Comparison of ENCODE assay signal across 1 cellular context in the genomic region with DNA sequence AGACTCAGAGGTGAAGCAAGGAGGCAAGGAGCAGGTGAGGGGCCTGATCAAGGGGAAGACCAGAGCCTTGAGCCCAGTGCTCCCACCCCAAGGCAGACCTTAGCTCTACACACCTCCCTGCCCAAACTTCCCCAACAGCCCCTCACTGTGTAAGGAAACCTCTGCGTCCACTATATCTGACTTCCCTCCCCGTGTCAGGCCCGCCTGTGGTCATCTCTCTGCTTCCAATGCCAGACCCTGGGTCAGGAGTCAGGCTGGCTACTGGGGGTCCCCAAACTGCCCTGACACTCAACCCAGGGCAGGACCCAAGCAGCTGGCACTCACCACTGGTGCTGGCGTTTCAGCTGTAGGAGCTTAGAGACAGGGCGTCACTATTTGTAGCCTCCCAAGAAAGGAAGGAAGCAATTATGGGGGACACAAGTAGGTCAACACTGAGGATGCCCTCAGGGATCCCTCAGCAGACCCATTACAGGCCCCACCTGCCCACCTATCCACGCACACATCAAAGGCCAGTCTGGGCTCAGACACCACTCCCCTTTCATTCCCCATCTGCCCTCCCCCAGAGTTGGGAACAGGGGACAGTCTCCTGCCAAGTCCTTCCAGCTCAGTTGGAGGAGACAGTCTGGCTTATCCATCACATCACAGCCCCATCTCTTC.
TF ChIP-seq lines count a peak whose summit lies in the region.

No MANE protein-coding gene starts in this region.

TF ChIP-seq in HCT116, 20 proteins besides CTCF, POLR2A, EP300 and RAD21 (continued from another document):
- TF ChIP-seq, protein P1, sequence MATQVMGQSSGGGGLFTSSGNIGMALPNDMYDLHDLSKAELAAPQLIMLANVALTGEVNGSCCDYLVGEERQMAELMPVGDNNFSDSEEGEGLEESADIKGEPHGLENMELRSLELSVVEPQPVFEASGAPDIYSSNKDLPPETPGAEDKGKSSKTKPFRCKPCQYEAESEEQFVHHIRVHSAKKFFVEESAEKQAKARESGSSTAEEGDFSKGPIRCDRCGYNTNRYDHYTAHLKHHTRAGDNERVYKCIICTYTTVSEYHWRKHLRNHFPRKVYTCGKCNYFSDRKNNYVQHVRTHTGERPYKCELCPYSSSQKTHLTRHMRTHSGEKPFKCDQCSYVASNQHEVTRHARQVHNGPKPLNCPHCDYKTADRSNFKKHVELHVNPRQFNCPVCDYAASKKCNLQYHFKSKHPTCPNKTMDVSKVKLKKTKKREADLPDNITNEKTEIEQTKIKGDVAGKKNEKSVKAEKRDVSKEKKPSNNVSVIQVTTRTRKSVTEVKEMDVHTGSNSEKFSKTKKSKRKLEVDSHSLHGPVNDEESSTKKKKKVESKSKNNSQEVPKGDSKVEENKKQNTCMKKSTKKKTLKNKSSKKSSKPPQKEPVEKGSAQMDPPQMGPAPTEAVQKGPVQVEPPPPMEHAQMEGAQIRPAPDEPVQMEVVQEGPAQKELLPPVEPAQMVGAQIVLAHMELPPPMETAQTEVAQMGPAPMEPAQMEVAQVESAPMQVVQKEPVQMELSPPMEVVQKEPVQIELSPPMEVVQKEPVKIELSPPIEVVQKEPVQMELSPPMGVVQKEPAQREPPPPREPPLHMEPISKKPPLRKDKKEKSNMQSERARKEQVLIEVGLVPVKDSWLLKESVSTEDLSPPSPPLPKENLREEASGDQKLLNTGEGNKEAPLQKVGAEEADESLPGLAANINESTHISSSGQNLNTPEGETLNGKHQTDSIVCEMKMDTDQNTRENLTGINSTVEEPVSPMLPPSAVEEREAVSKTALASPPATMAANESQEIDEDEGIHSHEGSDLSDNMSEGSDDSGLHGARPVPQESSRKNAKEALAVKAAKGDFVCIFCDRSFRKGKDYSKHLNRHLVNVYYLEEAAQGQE (IDR thresholded peaks at IDR 0.05; ENCODE audit: low read depth), result no peak
- no peak for TF ChIP-seq FOSL1 (IDR thresholded peaks at IDR 0.05; ENCODE audit: low read depth)
TF ChIP-seq in HCT116: peak in this region for 0.
